In genomic region chr2:9334722-9335121, GRCh38 we compare ENCODE assay signal across 19 cellular contexts.
DNase-seq lines count a peak whose midpoint lies in the region; ATAC-seq, FAIRE-seq and TF ChIP-seq lines count a peak whose summit lies in the region.
"Had no signal": no experiment of that assay in that cellular context is flagged by ENCODE, and none has a peak within 500 bp of the region (broad histone marks: within the 10 kb centered on the region; RNA-seq: fewer than 3 reads in every experiment).

No MANE protein-coding gene starts in this region.

- no TSS peak for BruUV-seq in endothelial cell of umbilical vein (replicated peaks; lab: Mats Ljungman, UMichigan)

- no peaks in the 10 kb centered on the region for H4K20me1 ChIP-seq in endothelial cell of umbilical vein (replicated peaks; ENCODE audit: control insufficient read depth, extremely low read depth, insufficient read depth, low read length)

- no peak overlapping the region for H3K4me3 ChIP-seq in endothelial cell of umbilical vein (replicated peaks in 1 of 3; ENCODE audit: insufficient read depth in 1 of 3, low read depth in 1 of 3, low read length in 3 of 3)
- H3K4me3 ChIP-seq in coronary artery = no peak overlapping the region
- H3K4me3 ChIP-seq: A549, SJSA1 had no signal

- H3K4me1 Mint-ChIP-seq in CD14-positive monocyte = peaks cover 35% of the 10 kb centered on the region
- peaks cover 74% of the 10 kb centered on the region for H3K4me1 Mint-ChIP-seq in nephron
- H3K4me1 Mint-ChIP-seq in glutamatergic neuron (ENCODE audit: low read depth, unreplicated experiment) = peaks cover 6% of the 10 kb centered on the region

- no peak for TF ChIP-seq POLR2A in endothelial cell of umbilical vein (IDR thresholded peaks at IDR 0.05; ENCODE audit: low read depth, low read length)

- no peak overlapping the region for H2AFZ ChIP-seq in endothelial cell of umbilical vein (ENCODE audit: low read depth, low read length)

- no peaks in the 10 kb centered on the region for H3K27me3 ChIP-seq in endothelial cell of umbilical vein (ENCODE audit: control insufficient read depth in 2 of 2, insufficient read depth in 2 of 2, low read length in 2 of 2)
- H3K27me3 ChIP-seq: SJSA1 had no signal

- FAIRE-seq in endothelial cell of umbilical vein (lab: Jason Lieb, UNC) = peak; percentile 33
- FAIRE-seq: A549, HTR-8/SVneo had no signal

- ATAC-seq in GM21423 (IDR thresholded peaks at IDR 0.05; ENCODE audit: unreplicated experiment) = no peak
- ATAC-seq: A549, PC-3 had no signal

- H3K27me3 Mint-ChIP-seq in CD14-positive monocyte (ENCODE audit: low read depth in 3 of 3) = peaks cover 0 to 3% (median under 1%) of the 10 kb centered on the region in 3 donors
- no peaks in the 10 kb centered on the region for H3K27me3 Mint-ChIP-seq in nephron (ENCODE audit: low read depth)
- no peaks in the 10 kb centered on the region for H3K27me3 Mint-ChIP-seq in glutamatergic neuron (ENCODE audit: unreplicated experiment)

- no peaks in the 10 kb centered on the region for H3K9me3 ChIP-seq in endothelial cell of umbilical vein (replicated peaks; ENCODE audit: control insufficient read depth, insufficient read depth, low read length)
- H3K9me3 ChIP-seq: A549, SJSA1 had no signal

- H3K9me3 Mint-ChIP-seq in CD14-positive monocyte (peaks cover 0 to 2% (median 0%) of the 10 kb centered on the region in 7 donors), nephron (no peaks in the 10 kb centered on the region), glutamatergic neuron (ENCODE audit: unreplicated experiment) (no peaks in the 10 kb centered on the region)

- dilution Hi-C loops in endothelial cell of umbilical vein (cut with MboI; ENCODE audit: extremely low pct_ligation_motif_present, low sequenced_read_pairs) = no loop called here

- peaks cover 10% of the 10 kb centered on the region for H3K4me1 ChIP-seq in endothelial cell of umbilical vein (ENCODE audit: control insufficient read depth, extremely low read depth, insufficient read depth, low read length)

- H3K27ac Mint-ChIP-seq in CD14-positive monocyte (peak overlapping the region; percentile 39 to 96 (median 94)), nephron (peak overlapping the region; percentile 13 to 99 (median 85)), glutamatergic neuron (ENCODE audit: unreplicated experiment) (no peak overlapping the region)

- no peaks in the 10 kb centered on the region for H3K9me1 ChIP-seq in endothelial cell of umbilical vein (replicated peaks; ENCODE audit: control insufficient read depth, extremely low read depth, insufficient read depth, low read length)

- peaks cover 2% of the 10 kb centered on the region for H3K79me2 ChIP-seq in endothelial cell of umbilical vein (ENCODE audit: control insufficient read depth, insufficient read depth, low read length)

- no peak overlapping the region for H3K4me2 ChIP-seq in endothelial cell of umbilical vein (ENCODE audit: insufficient read depth, low read length)
- H3K4me2 ChIP-seq: A549 had no signal

- H3K4me3 Mint-ChIP-seq in CD14-positive monocyte (no peak overlapping the region), nephron (no peak overlapping the region), glutamatergic neuron (ENCODE audit: unreplicated experiment) (no peak overlapping the region)

- POLR2A ChIA-PET in endothelial cell of umbilical vein (lab: Charles Lee) = no interaction called here

- CTCF ChIA-PET in endothelial cell of umbilical vein (lab: Charles Lee) = interaction anchor here (1.6 to 3.5 kb wide), 3 partner anchors 86 to 191 kb away, joined by 7 to 57 read pairs (median 54); partner anchors contain the start of gene ASAP2

- H3K27ac ChIP-seq in VCaP = peak overlapping the region; percentile 94
- H3K27ac ChIP-seq in endothelial cell of umbilical vein (ENCODE audit: insufficient read depth, low read depth, low read length) = no peak overlapping the region
- H3K27ac ChIP-seq in coronary artery = no peak overlapping the region
- H3K27ac ChIP-seq: A549, HL-60, SJSA1 had no signal

- H3K36me3 ChIP-seq in endothelial cell of umbilical vein (ENCODE audit: control insufficient read depth in 2 of 2, extremely low read depth in 1 of 2, insufficient read depth in 2 of 2, low read length in 2 of 2) = peaks cover 8 to 21% of the 10 kb centered on the region in 2 experiments

- intact Hi-C loops in CD14-positive monocyte (cut with micrococcal nuclease) = loop anchor here (10.0 kb wide), 1 partner anchor 190 kb away; no protein-coding TSS in a partner anchor
- intact Hi-C loops in endothelial cell of umbilical vein (cut with micrococcal nuclease) = no loop called here

- H3K36me3 Mint-ChIP-seq in CD14-positive monocyte = peaks cover 8 to 17% of the 10 kb centered on the region in 2 donors
- peaks cover 41% of the 10 kb centered on the region for H3K36me3 Mint-ChIP-seq in nephron (ENCODE audit: low read depth)
- H3K36me3 Mint-ChIP-seq in glutamatergic neuron (ENCODE audit: unreplicated experiment) = peaks cover 8% of the 10 kb centered on the region
- H3K36me3 Mint-ChIP-seq: CD4-positive, CD25-positive, alpha-beta regulatory T cell had no signal

- no peak overlapping the region for H3K9ac ChIP-seq in endothelial cell of umbilical vein (replicated peaks; ENCODE audit: extremely low read depth, insufficient read depth, low read length)

- TF ChIP-seq CTCF in CD14-positive monocyte (IDR thresholded peaks at IDR 0.05) (no peak), VCaP (conservative IDR thresholded peaks at IDR 0.05) (no peak), endothelial cell of umbilical vein (IDR thresholded peaks at IDR 0.05; ENCODE audit: extremely low read depth in 1 of 2, insufficient read depth in 1 of 2, low read depth in 1 of 2, low read length in 2 of 2) (no peak), nephron (IDR thresholded peaks at IDR 0.05; ENCODE audit: unreplicated experiment in 3 of 3) (no peak), coronary artery (IDR thresholded peaks at IDR 0.05) (no peak), glutamatergic neuron (IDR thresholded peaks at IDR 0.05; ENCODE audit: partially characterized antibody, unreplicated experiment) (no peak)

- DNase-seq in CD14-positive monocyte (ENCODE audit: low spot score) (no peak), endothelial cell of umbilical vein (ENCODE audit: low read depth, low spot score) (no peak), coronary artery (ENCODE audit: low spot score) (no peak), NCI-H1436 (lab: John Stamatoyannopoulos, UW) (no peak), glutamatergic neuron (no peak)
- DNase-seq: CD4-positive, CD25-positive, alpha-beta regulatory T cell; H7; NCI-H1417 treated with DMSO at 0.1 percent for 48 hours; NCI-H2029 treated with DMSO at 0.1 percent for 48 hours; NCI-H510A treated with DMSO at 0.1 percent for 48 hours; NCI-H82; PC-3 had no signal

TF ChIP-seq in endothelial cell of umbilical vein, 7 proteins besides CTCF, POLR2A, EP300 and RAD21:
- no peak for TF ChIP-seq JUN (IDR thresholded peaks at IDR 0.05; ENCODE audit: borderline replicate concordance, insufficient read depth, insufficient read length, low read depth)
- TF ChIP-seq EZH2 (IDR thresholded peaks at IDR 0.05; ENCODE audit: borderline replicate concordance, low read depth, low read length, severe bottlenecking) = no peak
- no peak for TF ChIP-seq FOS (IDR thresholded peaks at IDR 0.05; ENCODE audit: borderline replicate concordance, insufficient read depth, low read length)
- TF ChIP-seq POLR2AphosphoS5 (IDR thresholded peaks at IDR 0.05; ENCODE audit: insufficient read depth, low read depth, low read length) = no peak
- no peak for TF ChIP-seq GATA2 (IDR thresholded peaks at IDR 0.05; ENCODE audit: insufficient read depth, insufficient read length, low read depth, low read length)
- TF ChIP-seq MYC (IDR thresholded peaks at IDR 0.05; ENCODE audit: low read depth, low read length) = no peak
- TF ChIP-seq MAX (IDR thresholded peaks at IDR 0.05; ENCODE audit: insufficient read depth, insufficient read length) = no peak
